Comparison of ENCODE assay signal across 8 cellular contexts in genomic region chr17:40791808-40792436, GRCh38. TPM values are rescaled to one million over a fixed set of nuclear protein-coding genes. Genes with fewer than 3 reads are reported as not detected.
A peak's percentile ranks its signal among the peaks of the same experiment; 100 is the strongest.
DNase-seq lines count a peak whose midpoint lies in the region; ATAC-seq, FAIRE-seq and TF ChIP-seq lines count a peak whose summit lies in the region.

No MANE protein-coding gene starts in this region.

- peak; percentile 52 for DNase-seq in EL
- peak; percentile 18 for DNase-seq in NCI-H2227 treated with DMSO at 0.1 percent for 48 hours (lab: John Stamatoyannopoulos, UW)
- DNase-seq in osteoblast (ENCODE audit: insufficient read length, low spot score, missing footprints): no peak
- no peak for DNase-seq in sigmoid colon
- DNase-seq in activated naive CD4-positive, alpha-beta T cell treated with anti-CD3 and anti-CD28 coated beads for 36 hours: no peak

- H3K4me1 ChIP-seq in osteoblast (ENCODE audit: insufficient read depth, low read length) (no peaks in the 10 kb centered on the region), sigmoid colon (no peaks in the 10 kb centered on the region)

- no peak overlapping the region for H3K4me3 ChIP-seq in osteoblast (ENCODE audit: insufficient read depth, low read length)
- H3K4me3 ChIP-seq in sigmoid colon: no peak overlapping the region

- peaks cover 12% of the 10 kb centered on the region for H3K27me3 Mint-ChIP-seq in activated naive CD4-positive, alpha-beta T cell treated with anti-CD3 and anti-CD28 coated beads for 36 hours (ENCODE audit: low read depth)

- no peaks in the 10 kb centered on the region for H3K79me2 ChIP-seq in osteoblast (ENCODE audit: insufficient read depth, low read length)

- H3K27ac ChIP-seq in osteoblast (ENCODE audit: low read depth, low read length) (no peak overlapping the region), sigmoid colon (no peak overlapping the region)

- FAIRE-seq in endometrium (lab: Jason Lieb, UNC): peak; percentile 86

- no peaks in the 10 kb centered on the region for H3K9me3 Mint-ChIP-seq in activated naive CD4-positive, alpha-beta T cell treated with anti-CD3 and anti-CD28 coated beads for 36 hours

- no peaks in the 10 kb centered on the region for H3K36me3 Mint-ChIP-seq in activated naive CD4-positive, alpha-beta T cell treated with anti-CD3 and anti-CD28 coated beads for 36 hours (ENCODE audit: low read depth)

- no peak for TF ChIP-seq EP300 in sigmoid colon (IDR thresholded peaks at IDR 0.05)

- intact Hi-C loops in sigmoid colon (cut with DNase I): no loop called here
- intact Hi-C loops in activated naive CD4-positive, alpha-beta T cell treated with anti-CD3 and anti-CD28 coated beads for 36 hours (cut with micrococcal nuclease): loop anchor here (1.0 kb wide), 1 partner anchor 172 kb away; no protein-coding TSS in a partner anchor

- H3K36me3 ChIP-seq in osteoblast (ENCODE audit: insufficient read depth, low read length): no peaks in the 10 kb centered on the region
- H3K36me3 ChIP-seq in sigmoid colon: no peaks in the 10 kb centered on the region

- ATAC-seq in GM21447 (IDR thresholded peaks at IDR 0.05; ENCODE audit: unreplicated experiment): no peak
- no peak for ATAC-seq in HG03196 (IDR thresholded peaks at IDR 0.05; ENCODE audit: unreplicated experiment)

- H3K9me3 ChIP-seq in osteoblast (ENCODE audit: low read depth, low read length) (no peaks in the 10 kb centered on the region), sigmoid colon (no peaks in the 10 kb centered on the region)

- 27 to 32% methylated on average over 5 of the region's 5 CpGs for WGBS in sigmoid colon, 2 donors

- no peak for TF ChIP-seq POLR2A in sigmoid colon (IDR thresholded peaks at IDR 0.05)

- H3K4me2 ChIP-seq in osteoblast (ENCODE audit: insufficient read depth, low read length): peak overlapping the region; percentile 21

- CTCF ChIA-PET in activated naive CD4-positive, alpha-beta T cell treated with anti-CD3 and anti-CD28 coated beads for 36 hours (lab: Charles Lee): interaction anchor here (1.0 to 1.2 kb wide), 3 partner anchors 11 to 177 kb away, joined by 3 read pairs; no protein-coding TSS in a partner anchor

- no peak overlapping the region for H3K4me3 Mint-ChIP-seq in activated naive CD4-positive, alpha-beta T cell treated with anti-CD3 and anti-CD28 coated beads for 36 hours

- H3K4me1 Mint-ChIP-seq in activated naive CD4-positive, alpha-beta T cell treated with anti-CD3 and anti-CD28 coated beads for 36 hours (ENCODE audit: low read depth): no peaks in the 10 kb centered on the region

- H4K20me1 ChIP-seq in osteoblast (ENCODE audit: insufficient read depth, low read length): no peaks in the 10 kb centered on the region

- peak overlapping the region; percentile 44 for H2AFZ ChIP-seq in osteoblast (ENCODE audit: low read length)

- H3K27ac Mint-ChIP-seq in activated naive CD4-positive, alpha-beta T cell treated with anti-CD3 and anti-CD28 coated beads for 36 hours: no peak overlapping the region

- TF ChIP-seq CTCF in osteoblast (IDR thresholded peaks at IDR 0.05; ENCODE audit: extremely low read depth, low read depth, low read length): peak; percentile 81
- TF ChIP-seq CTCF in sigmoid colon (IDR thresholded peaks at IDR 0.05): peak in 1 of 4 experiments; percentile 24

- H3K27me3 ChIP-seq in osteoblast (ENCODE audit: insufficient read depth, low read length) (peaks cover 32% of the 10 kb centered on the region), sigmoid colon (peaks cover 0 to 14% (median 0%) of the 10 kb centered on the region in 3 donors)

RNA-seq across cellular contexts. Expression of gene KRT28, which starts 7.8 kb away (rescaled TPM):
- not detected in 2 replicates for total RNA-seq in osteoblast
- total RNA-seq in sigmoid colon: not detected
- not detected for polyA plus RNA-seq in sigmoid colon
- not detected for total RNA-seq in activated naive CD4-positive, alpha-beta T cell treated with anti-CD3 and anti-CD28 coated beads for 36 hours

RNA-seq across cellular contexts. Expression of gene KRT27, which starts 9.6 kb away (rescaled TPM):
- total RNA-seq in osteoblast (not detected in 2 replicates), sigmoid colon (under 1 TPM in 1 of 4 donors, not detected in 3; 0.55 TPM)
- polyA plus RNA-seq in sigmoid colon: under 1 TPM in 1 of 3 donors, not detected in 2; 0.07 TPM
- total RNA-seq in activated naive CD4-positive, alpha-beta T cell treated with anti-CD3 and anti-CD28 coated beads for 36 hours: not detected

RNA-seq across cellular contexts. Expression of gene KRT26, which starts 19.9 kb away (rescaled TPM):
- total RNA-seq in osteoblast (not detected in 2 replicates), sigmoid colon (not detected)
- not detected for polyA plus RNA-seq in sigmoid colon
- total RNA-seq in activated naive CD4-positive, alpha-beta T cell treated with anti-CD3 and anti-CD28 coated beads for 36 hours: not detected

RNA-seq across cellular contexts. Expression of gene KRT10, which starts 30.5 kb away (rescaled TPM):
- total RNA-seq in osteoblast (2.2 and 2.4 TPM in 2 replicates), sigmoid colon (10 to 100 TPM in 1 of 4 donors, 1 to 10 TPM in 2, under 1 TPM in 1; 0.83 to 26.0 (median 6.7) TPM)
- polyA plus RNA-seq in sigmoid colon: 10 to 100 TPM; 14.6 to 42.0 (median 32.4) TPM
- 10 to 100 TPM; 32.5 to 34.7 TPM for total RNA-seq in activated naive CD4-positive, alpha-beta T cell treated with anti-CD3 and anti-CD28 coated beads for 36 hours

RNA-seq across cellular contexts. Expression of gene KRT25, which starts 36.8 kb away (rescaled TPM):
- not detected in 2 replicates for total RNA-seq in osteoblast
- under 1 TPM in 1 of 4 donors, not detected in 3; 0.36 TPM for total RNA-seq in sigmoid colon
- polyA plus RNA-seq in sigmoid colon: not detected
- total RNA-seq in activated naive CD4-positive, alpha-beta T cell treated with anti-CD3 and anti-CD28 coated beads for 36 hours: not detected

Comparison
In these comparisons a context has a peak if more than half of its experiments do, and no peak if none do; other contexts are left out.
1. DNase-seq: peak in EL (single experiment) and NCI-H2227 treated with DMSO at 0.1 percent for 48 hours (single experiment); none in osteoblast (single experiment), sigmoid colon (single experiment) and activated naive CD4-positive, alpha-beta T cell treated with anti-CD3 and anti-CD28 coated beads for 36 hours (single experiment).